Comparison of ENCODE assay signal across 8 cellular contexts in genomic region chr17:81514735-81515529, GRCh38. TPM values are rescaled to one million over a fixed set of nuclear protein-coding genes. Genes with fewer than 3 reads are reported as not detected.
A peak's percentile ranks its signal among the peaks of the same experiment; 100 is the strongest.
DNase-seq lines count a peak whose midpoint lies in the region; FAIRE-seq and TF ChIP-seq lines count a peak whose summit lies in the region.

No MANE protein-coding gene starts in this region.

- no peaks in the 10 kb centered on the region for H3K9me3 ChIP-seq in left ventricle myocardium inferior (replicated peaks)

- peaks cover 13% of the 10 kb centered on the region for H3K27me3 ChIP-seq in left ventricle myocardium inferior (ENCODE audit: low read depth)

- peak; percentile 92 for DNase-seq in ACHN
- no peak for DNase-seq in GM18507 (ENCODE audit: extremely low spot score, insufficient read length, low read depth)
- DNase-seq in LoVo (ENCODE audit: low spot score), result peak; percentile 89
- peak; percentile 83 for DNase-seq in SW480 (ENCODE audit: low spot score)
- DNase-seq in amniotic stem cell (lab: John Stamatoyannopoulos, UW), result peak; percentile 73
- DNase-seq in left ventricle myocardium inferior, result peak; percentile 88
- peak; percentile 69 for DNase-seq in progenitor cell of endocrine pancreas (ENCODE audit: low spot score, unreplicated experiment)
- no peak for DNase-seq in 8988T

- peaks cover 23% of the 10 kb centered on the region for H3K36me3 Mint-ChIP-seq in progenitor cell of endocrine pancreas (ENCODE audit: insufficient read depth)

- peak; percentile 86 for FAIRE-seq in GM18507 (lab: Jason Lieb, UNC)

- no peaks in the 10 kb centered on the region for H3K9me3 Mint-ChIP-seq in progenitor cell of endocrine pancreas (ENCODE audit: low read depth)

- H3K36me3 ChIP-seq in left ventricle myocardium inferior, result peaks cover 30% of the 10 kb centered on the region

- intact Hi-C loops in left ventricle myocardium inferior (cut with micrococcal nuclease), result no loop called here

- peaks cover 3% of the 10 kb centered on the region for H3K27me3 Mint-ChIP-seq in progenitor cell of endocrine pancreas

- H3K27ac ChIP-seq in left ventricle myocardium inferior (replicated peaks), result peak overlapping the region; percentile 99

- TF ChIP-seq CTCF in left ventricle myocardium inferior (IDR thresholded peaks at IDR 0.05; ENCODE audit: borderline replicate concordance), result no peak
- TF ChIP-seq CTCF in progenitor cell of endocrine pancreas (IDR thresholded peaks at IDR 0.05; ENCODE audit: unreplicated experiment), result no peak

- H3K4me1 Mint-ChIP-seq in progenitor cell of endocrine pancreas (ENCODE audit: low read depth), result peaks cover 19% of the 10 kb centered on the region

- peak overlapping the region; percentile 85 for H3K4me3 Mint-ChIP-seq in progenitor cell of endocrine pancreas (ENCODE audit: low read depth)

- H3K4me1 ChIP-seq in left ventricle myocardium inferior, result peaks cover 92% of the 10 kb centered on the region

- in situ Hi-C loops in ACHN (cut with HindIII; ENCODE audit: low pct_ligation_motif_present, low pct_unique_long_range_greater_than_20kb, low sequenced_read_pairs), result no loop called here

- peak overlapping the region; percentile 95 for H3K27ac Mint-ChIP-seq in progenitor cell of endocrine pancreas

- peak overlapping the region; percentile 93 for H3K4me3 ChIP-seq in left ventricle myocardium inferior

RNA-seq across cellular contexts. Expression of gene ACTG1, which starts 2.3 kb away (rescaled TPM):
- total RNA-seq in left ventricle myocardium inferior (342 TPM), progenitor cell of endocrine pancreas (3,227 and 3,279 TPM in 2 replicates)

RNA-seq across cellular contexts. Expression of gene FSCN2, which starts 13.2 kb away (rescaled TPM):
- total RNA-seq in left ventricle myocardium inferior (0.38 TPM), progenitor cell of endocrine pancreas (4.8 and 5.3 TPM in 2 replicates)

RNA-seq across cellular contexts. Expression of gene FAAP100, which starts 37.2 kb away (rescaled TPM):
- total RNA-seq in left ventricle myocardium inferior, result 15.9 TPM
- 46.5 and 47.7 TPM in 2 replicates for total RNA-seq in progenitor cell of endocrine pancreas

Comparison
In these comparisons a context has a peak if more than half of its experiments do, and no peak if none do; other contexts are left out.
1. DNase-seq: peak in ACHN (single experiment), LoVo (single experiment), SW480 (single experiment), amniotic stem cell (single experiment), left ventricle myocardium inferior (single experiment) and progenitor cell of endocrine pancreas (single experiment); none in GM18507 (single experiment) and 8988T (single experiment).